In the genomic region with DNA sequence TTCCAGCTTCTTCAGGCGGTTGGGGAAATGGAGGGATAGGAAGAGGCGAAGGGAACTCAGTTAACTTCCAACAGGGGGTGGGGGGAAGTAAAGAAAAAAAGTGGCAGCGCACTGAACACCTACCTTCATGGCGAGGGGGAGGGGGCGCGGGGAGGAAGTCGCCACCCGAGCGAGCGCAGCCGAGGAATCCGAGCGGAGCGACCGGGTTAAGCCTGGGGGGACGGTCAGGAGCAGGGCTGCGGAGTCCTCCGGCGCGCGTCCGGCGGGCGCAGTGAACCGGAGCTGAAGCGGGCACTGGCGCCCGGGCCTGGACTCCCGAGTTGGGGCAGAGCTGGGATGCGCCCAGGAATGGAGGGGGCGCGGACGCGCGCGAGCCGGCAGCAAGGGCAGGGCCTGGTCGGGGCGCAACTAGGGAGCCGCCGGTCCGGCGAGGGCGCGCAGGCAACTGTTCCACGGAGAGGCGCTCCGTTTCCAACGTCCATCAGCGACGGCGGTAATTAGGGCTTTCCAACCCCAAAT, we compare ENCODE assay signal across 8 cellular contexts. TPM values are rescaled to one million over a fixed set of nuclear protein-coding genes. Genes with fewer than 3 reads are reported as not detected.
DNase-seq lines count a peak whose midpoint lies in the region; ATAC-seq, FAIRE-seq and TF ChIP-seq lines count a peak whose summit lies in the region.

Gene WNT5A (minus strand): TSS at position 450 of the 519 bp plus-strand sequence. CDS start 321 bp downstream, at position 129.

- no peaks in the 10 kb centered on the region for H3K36me3 Mint-ChIP-seq in stimulated activated naive CD8-positive, alpha-beta T cell treated with anti-CD3 and anti-CD28 coated beads, Interleukin-15, Interleukin-2, amounts not matched to agents 100 ng/mL and 50 ng/mL, for 24 hours (ENCODE audit: low read depth)

- H2AFZ ChIP-seq in Karpas-422 (ENCODE audit: low read length) (no peak within 1 kb of the TSS), GM12878 (ENCODE audit: control insufficient read depth, low read depth, low read length) (peak within 1 kb of the TSS; percentile 71)

- H3K36me3 ChIP-seq in Karpas-422 (ENCODE audit: insufficient read depth, low read length) (peaks cover 7% of the 10 kb centered on the region; the same call in 1 of the 2 replicates), GM12878 (ENCODE audit: control insufficient read depth in 2 of 2, insufficient read depth in 2 of 2, low read length in 1 of 2) (no peaks in the 10 kb centered on the region), kidney epithelial cell (ENCODE audit: control insufficient read depth, insufficient read depth, low read length) (no peaks in the 10 kb centered on the region)

- H3K4me3 ChIP-seq in Karpas-422 (ENCODE audit: low read length) (peak within 1 kb of the TSS; percentile 80), GM12878 (peak within 1 kb of the TSS; percentile 86), kidney epithelial cell (ENCODE audit: low read depth, low read length) (peak within 1 kb of the TSS; percentile 70)

- no peak within 1 kb of the TSS for H3K27ac Mint-ChIP-seq in stimulated activated naive CD8-positive, alpha-beta T cell treated with anti-CD3 and anti-CD28 coated beads, Interleukin-15, Interleukin-2, amounts not matched to agents 100 ng/mL and 50 ng/mL, for 24 hours

- RAD21 ChIA-PET in GM12878 (lab: Charles Lee; ENCODE audit: unreplicated experiment), result interaction anchor here (0.6 to 4.0 kb wide), 6 partner anchors 101 to 765 kb away, joined by 3 to 43 read pairs (median 3); no protein-coding TSS in a partner anchor

- H3K27ac ChIP-seq in C4-2B (peak within 1 kb of the TSS; percentile 68), Karpas-422 (ENCODE audit: low read length) (peak within 1 kb of the TSS; percentile 97), GM12878 (ENCODE audit: control insufficient read depth, insufficient read depth) (0 out of 2 replicates have a peak within 1 kb of the TSS, but pooled peaks have one; percentile 18)

- no peak for TF ChIP-seq POLR2A in GM12878 (IDR thresholded peaks at IDR 0.05; ENCODE audit: low read depth, low read length)

- SMC1A ChIA-PET in GM12878 (lab: Charles Lee; ENCODE audit: uncharacterized antibody, unreplicated experiment), result interaction anchor here (1.3 to 3.0 kb wide), 3 partner anchors 13 to 233 kb away, joined by 3 to 27 read pairs (median 3); no protein-coding TSS in a partner anchor

- no peaks in the 10 kb centered on the region for H3K9me2 ChIP-seq in Karpas-422 (replicated peaks; ENCODE audit: insufficient read depth, low read length)

- H3K79me2 ChIP-seq in Karpas-422 (ENCODE audit: low read length), result peaks cover 57% of the 10 kb centered on the region
- H3K79me2 ChIP-seq in GM12878 (ENCODE audit: control insufficient read depth, insufficient read depth, low read length), result no peaks in the 10 kb centered on the region

- intact Hi-C loops in GM12878 (cut with micrococcal nuclease; ENCODE audit: unreplicated experiment), result loop anchor here (5.0 to 10.0 kb wide), 6 partner anchors 120 to 765 kb away; no protein-coding TSS in a partner anchor

- TF ChIP-seq RAD21 in GM12878 (IDR thresholded peaks at IDR 0.05; ENCODE audit: insufficient read depth, low read depth, low read length), result no peak

- no peaks in the 10 kb centered on the region for H3K9me3 Mint-ChIP-seq in stimulated activated naive CD8-positive, alpha-beta T cell treated with anti-CD3 and anti-CD28 coated beads, Interleukin-15, Interleukin-2, amounts not matched to agents 100 ng/mL and 50 ng/mL, for 24 hours

- POLR2A ChIA-PET in GM12878 (lab: Charles Lee), result no interaction called here

- H3K27me3 Mint-ChIP-seq in stimulated activated naive CD8-positive, alpha-beta T cell treated with anti-CD3 and anti-CD28 coated beads, Interleukin-15, Interleukin-2, amounts not matched to agents 100 ng/mL and 50 ng/mL, for 24 hours, result peaks cover 76% of the 10 kb centered on the region

- H3K4me1 ChIP-seq in Karpas-422 (ENCODE audit: low read length) (peaks cover 48% of the 10 kb centered on the region), GM12878 (ENCODE audit: control insufficient read depth, insufficient read depth, low read length) (peaks cover 18% of the 10 kb centered on the region)

- H3K27me3 ChIP-seq in Karpas-422 (ENCODE audit: low read length) (no peaks in the 10 kb centered on the region), GM12878 (replicated peaks in 1 of 2; ENCODE audit: control insufficient read depth in 2 of 2, insufficient read depth in 2 of 2, low read length in 1 of 2) (peaks cover 18 to 41% of the 10 kb centered on the region in 2 experiments), kidney epithelial cell (ENCODE audit: control insufficient read depth, insufficient read depth, low read length) (no peaks in the 10 kb centered on the region)

- peak; percentile 92 for DNase-seq in Karpas-422
- DNase-seq in GM12878 (ENCODE audit: low read depth, low spot score), result no peak
- no peak for DNase-seq in kidney epithelial cell (ENCODE audit: low read depth)
- no peak for DNase-seq in NCI-H2107 treated with DMSO at 0.1 percent for 48 hours (lab: John Stamatoyannopoulos, UW; ENCODE audit: unreplicated experiment)

- H4K20me1 ChIP-seq in Karpas-422 (ENCODE audit: insufficient read depth, low read depth, low read length) (peaks cover 16% of the 10 kb centered on the region; the same call in 1 of the 2 replicates), GM12878 (ENCODE audit: control insufficient read depth, insufficient read depth) (no peaks in the 10 kb centered on the region; the same call in 1 of the 2 replicates)

- no peak for TF ChIP-seq EP300 in GM12878 (IDR thresholded peaks at IDR 0.05; ENCODE audit: borderline replicate concordance in 1 of 2, control insufficient read depth in 1 of 2, low read depth in 2 of 2, low read length in 2 of 2)

- H3K9ac ChIP-seq in Karpas-422 (ENCODE audit: low read length), result peak within 1 kb of the TSS; percentile 96
- H3K9ac ChIP-seq in GM12878 (ENCODE audit: control insufficient read depth, insufficient read depth, low read length), result peak within 1 kb of the TSS; percentile 60

- ATAC-seq in GM12878 (peak; percentile 5; the same call in 1 of the 3 replicates), HG03097 (IDR thresholded peaks at IDR 0.05; ENCODE audit: low FRiP score, unreplicated experiment) (no peak), HG03108 (IDR thresholded peaks at IDR 0.05; ENCODE audit: unreplicated experiment) (no peak)

- peaks cover 13% of the 10 kb centered on the region for H3K4me1 Mint-ChIP-seq in stimulated activated naive CD8-positive, alpha-beta T cell treated with anti-CD3 and anti-CD28 coated beads, Interleukin-15, Interleukin-2, amounts not matched to agents 100 ng/mL and 50 ng/mL, for 24 hours (ENCODE audit: low read depth)

- in situ Hi-C loops in GM12878 (cut with MboI), result no loop called here

- 8% methylated on average over 46 of the region's 52 CpGs for WGBS in GM12878 (ENCODE audit: insufficient coverage, insufficient replicate concordance, low lambda C conversion rate, missing lambda C conversion rate)

- TF ChIP-seq CTCF in C4-2B (conservative IDR thresholded peaks at IDR 0.05) (peak; percentile 28; the same call in 1 of the 2 replicates), GM12878 (IDR thresholded peaks at IDR 0.05 in 2 of 3, conservative IDR thresholded peaks at IDR 0.05 in 1 of 3; ENCODE audit: control insufficient read depth in 2 of 3, extremely low read depth in 1 of 3, insufficient read depth in 1 of 3, low read depth in 3 of 3, low read length in 3 of 3) (peak in 1 of 3 experiments; percentile 20; a peak in 1 of 6 replicates), kidney epithelial cell (IDR thresholded peaks at IDR 0.05; ENCODE audit: insufficient read depth, low read length, poor library complexity, severe bottlenecking) (no peak)

- H3K9me3 ChIP-seq in Karpas-422 (ENCODE audit: low read length), result no peaks in the 10 kb centered on the region
- no peaks in the 10 kb centered on the region for H3K9me3 ChIP-seq in GM12878 (replicated peaks; ENCODE audit: control insufficient read depth, insufficient read depth, low read length)

- FAIRE-seq in GM12878 (lab: Jason Lieb, UNC), result no peak

- H3K4me2 ChIP-seq in Karpas-422 (ENCODE audit: low read depth, low read length, poor library complexity, severe bottlenecking) (peak within 1 kb of the TSS; percentile 87), GM12878 (ENCODE audit: control insufficient read depth, insufficient read depth) (peak within 1 kb of the TSS; percentile 98)

- no TSS peak for BruUV-seq in GM12878 (replicated peaks; lab: Mats Ljungman, UMichigan)

- peak within 1 kb of the TSS; percentile 72 for H3K4me3 Mint-ChIP-seq in stimulated activated naive CD8-positive, alpha-beta T cell treated with anti-CD3 and anti-CD28 coated beads, Interleukin-15, Interleukin-2, amounts not matched to agents 100 ng/mL and 50 ng/mL, for 24 hours

- CTCF ChIA-PET in GM12878 (lab: Yijun Ruan, JAX), result interaction anchor here (1.0 to 1.8 kb wide), 8 partner anchors 15 to 765 kb away, joined by 3 to 29 read pairs (median 4); no protein-coding TSS in a partner anchor

TF ChIP-seq in GM12878, 131 proteins besides CTCF, POLR2A, EP300 and RAD21 (continues in another document):
- TF ChIP-seq TBL1XR1 (IDR thresholded peaks at IDR 0.05; ENCODE audit: low read depth, low read length), result no peak
- no peak for TF ChIP-seq ZNF24 (IDR thresholded peaks at IDR 0.05)

RNA-seq across cellular contexts. Expression of gene WNT5A, which starts in this region (rescaled TPM):
- 55.8 and 69.6 TPM in 2 replicates for total RNA-seq in Karpas-422 (2014; rRNA removed; shearing (Covaris generic); ENCODE audit: low replicate concordance)
- total RNA-seq in GM12878 (2013; cell fraction: nucleolus; rRNA removed), result 6.3 and 7.8 TPM in 2 replicates
- 0.27 and 0.34 TPM in 2 replicates for total RNA-seq in GM12878 (2014; rRNA removed)
- 0.32 and 0.45 TPM in 2 replicates for total RNA-seq in GM12878 (2014; rRNA removed; fragmentation: Illumina TruSeq; extraction: Trizol)
- total RNA-seq in GM12878 (2021), result 1.1 and 1.7 TPM in 2 replicates
- polyA plus RNA-seq in GM12878 (2011; ENCODE audit: low read depth), result 0.13 TPM
- polyA plus RNA-seq in GM12878 (2011; rRNA removed), result 2.8 and 3.6 TPM in 2 replicates
- 2.7 and 4.0 TPM in 2 replicates for polyA plus RNA-seq in GM12878 (2011; cell fraction: cytosol; rRNA removed)
- polyA plus RNA-seq in GM12878 (2011; cell fraction: nucleus; rRNA removed), result 11.6 and 12.0 TPM in 2 replicates
- 0.35 and 1.1 TPM in 2 replicates for polyA plus RNA-seq in GM12878 (2012)
- 0.48 TPM in 2 replicates for polyA plus RNA-seq in GM12878 (2014; fragmentation: Illumina TruSeq; extraction: Trizol)
- under 1 TPM; 0.11 TPM for polyA plus RNA-seq in GM12878 (2014; fragmentation: Nextera tagmentation; extraction: Ambion mirVana)
- 0.42 and 0.82 TPM in 2 replicates for polyA plus RNA-seq in GM12878 (2014; rRNA removed)
- under 1 TPM; 0.06 to 0.09 TPM for polyA plus RNA-seq in GM12878 (2016; fragmentation: Nextera tagmentation; extraction: Ambion mirVana)
- 3.9 and 8.4 TPM in 2 replicates for polyA minus RNA-seq in GM12878 (2011; rRNA and poly(A)+ RNA removed)
- polyA minus RNA-seq in GM12878 (2011; cell fraction: cytosol; rRNA and poly(A)+ RNA removed), result 2.9 and 3.9 TPM in 2 replicates
- 4.0 and 4.9 TPM in 2 replicates for polyA minus RNA-seq in GM12878 (2011; cell fraction: nucleus; rRNA and poly(A)+ RNA removed)
- total RNA-seq in kidney epithelial cell, result 10.7 and 16.4 TPM in 2 replicates

Comparison
In these comparisons a context has a peak if more than half of its experiments do, and no peak if none do; other contexts are left out.
1. H3K27ac ChIP-seq: peak in every context shown above with its lines; median percentile 97 in Karpas-422; 68 in C4-2B; 18 in GM12878.